Comparison of ENCODE assay signal across 8 cellular contexts in the genomic region with DNA sequence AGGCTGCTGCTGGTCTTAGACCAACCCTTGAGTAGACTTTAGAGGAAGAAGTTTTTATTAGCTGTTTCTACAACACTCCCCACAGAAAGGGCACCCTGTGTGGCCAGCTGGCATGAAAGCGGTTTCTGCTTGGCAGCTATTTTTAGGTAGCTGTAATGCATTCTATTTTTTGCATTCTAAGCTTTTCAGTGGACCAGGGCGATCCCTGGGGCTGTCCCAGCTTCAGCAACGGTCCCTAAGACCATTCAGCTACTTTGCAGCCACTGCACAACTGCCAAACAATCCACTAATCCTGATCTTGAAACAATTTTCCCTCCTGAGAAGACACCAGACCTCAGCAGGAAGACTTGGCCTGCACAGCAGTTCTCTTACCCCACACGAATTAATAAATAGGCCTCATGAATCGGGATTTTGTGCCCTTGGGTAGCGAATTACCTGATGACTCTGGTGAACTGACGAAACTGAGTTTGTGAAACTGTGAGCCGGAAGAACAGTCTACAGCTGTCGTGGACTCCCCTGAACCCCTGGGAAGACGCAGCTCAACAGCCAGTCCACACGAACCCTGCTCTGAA. TPM values are rescaled to one million over a fixed set of nuclear protein-coding genes. Genes with fewer than 3 reads are reported as not detected.
DNase-seq lines count a peak whose midpoint lies in the region; ATAC-seq lines count a peak whose summit lies in the region.

No MANE protein-coding gene starts in this region.

- H3K36me3 Mint-ChIP-seq in memory B cell, result no peaks in the 10 kb centered on the region
- no peaks in the 10 kb centered on the region for H3K36me3 Mint-ChIP-seq in naive thymus-derived CD8-positive, alpha-beta T cell

- ATAC-seq in GM18907 (IDR thresholded peaks at IDR 0.05; ENCODE audit: unreplicated experiment), result peak; percentile 82
- peak; percentile 71 for ATAC-seq in HG02885 (IDR thresholded peaks at IDR 0.05; ENCODE audit: poor library complexity, unreplicated experiment)
- ATAC-seq in memory B cell (ENCODE audit: low read depth), result peak; percentile 86
- no peak for ATAC-seq in naive thymus-derived CD8-positive, alpha-beta T cell

- H3K9me3 Mint-ChIP-seq in memory B cell, result no peaks in the 10 kb centered on the region
- H3K9me3 Mint-ChIP-seq in naive thymus-derived CD8-positive, alpha-beta T cell, result no peaks in the 10 kb centered on the region

- POLR2A ChIA-PET in naive thymus-derived CD8-positive, alpha-beta T cell (lab: Charles Lee), result no interaction called here

- DNase-seq in RPMI8226 (peak; percentile 94), memory B cell (ENCODE audit: low spot score in 2 of 2) (no peak), NCI-H345 treated with DMSO at 0.1 percent for 48 hours (lab: John Stamatoyannopoulos, UW; ENCODE audit: unreplicated experiment) (no peak)
- DNase-seq in stimulated activated CD4-positive, alpha-beta T cell treated with anti-CD3 and anti-CD28 coated beads, Interleukin-4, amount 100 ng/mL, for 24 hours, result no peak
- no peak for DNase-seq in effector CD4-positive, alpha-beta T cell
- no peak for DNase-seq in naive thymus-derived CD8-positive, alpha-beta T cell

- peak overlapping the region; percentile 93 for H3K27ac Mint-ChIP-seq in memory B cell
- H3K27ac Mint-ChIP-seq in naive thymus-derived CD8-positive, alpha-beta T cell, result peak overlapping the region in 3 of 10 donors; percentile 40 to 75 (median 48)

- peaks cover 21% of the 10 kb centered on the region for H3K4me1 Mint-ChIP-seq in memory B cell
- peaks cover 0 to 33% (median 3%) of the 10 kb centered on the region in 4 donors for H3K4me1 Mint-ChIP-seq in naive thymus-derived CD8-positive, alpha-beta T cell

- peak overlapping the region; percentile 71 for H3K4me3 Mint-ChIP-seq in memory B cell
- peak overlapping the region in 1 of 10 donors; percentile 58 for H3K4me3 Mint-ChIP-seq in naive thymus-derived CD8-positive, alpha-beta T cell

- no peaks in the 10 kb centered on the region for H3K27me3 Mint-ChIP-seq in memory B cell
- no peaks in the 10 kb centered on the region for H3K27me3 Mint-ChIP-seq in naive thymus-derived CD8-positive, alpha-beta T cell

RNA-seq across cellular contexts. Expression of gene TFRC, which starts 14.6 kb away (rescaled TPM):
- total RNA-seq in naive thymus-derived CD8-positive, alpha-beta T cell, result 10 to 100 TPM; 52.9 to 55.9 TPM
- polyA plus RNA-seq in naive thymus-derived CD8-positive, alpha-beta T cell, result 10 to 100 TPM in 2 of 3 donors, 1 to 10 TPM in 1; 7.1 to 14.5 (median 10.0) TPM

Comparison
In these comparisons a context has a peak if more than half of its experiments do, and no peak if none do; other contexts are left out.
1. ATAC-seq: peak in GM18907 (single experiment), HG02885 (single experiment) and memory B cell (single experiment); none in naive thymus-derived CD8-positive, alpha-beta T cell (0 of 2).